In the genomic region with DNA sequence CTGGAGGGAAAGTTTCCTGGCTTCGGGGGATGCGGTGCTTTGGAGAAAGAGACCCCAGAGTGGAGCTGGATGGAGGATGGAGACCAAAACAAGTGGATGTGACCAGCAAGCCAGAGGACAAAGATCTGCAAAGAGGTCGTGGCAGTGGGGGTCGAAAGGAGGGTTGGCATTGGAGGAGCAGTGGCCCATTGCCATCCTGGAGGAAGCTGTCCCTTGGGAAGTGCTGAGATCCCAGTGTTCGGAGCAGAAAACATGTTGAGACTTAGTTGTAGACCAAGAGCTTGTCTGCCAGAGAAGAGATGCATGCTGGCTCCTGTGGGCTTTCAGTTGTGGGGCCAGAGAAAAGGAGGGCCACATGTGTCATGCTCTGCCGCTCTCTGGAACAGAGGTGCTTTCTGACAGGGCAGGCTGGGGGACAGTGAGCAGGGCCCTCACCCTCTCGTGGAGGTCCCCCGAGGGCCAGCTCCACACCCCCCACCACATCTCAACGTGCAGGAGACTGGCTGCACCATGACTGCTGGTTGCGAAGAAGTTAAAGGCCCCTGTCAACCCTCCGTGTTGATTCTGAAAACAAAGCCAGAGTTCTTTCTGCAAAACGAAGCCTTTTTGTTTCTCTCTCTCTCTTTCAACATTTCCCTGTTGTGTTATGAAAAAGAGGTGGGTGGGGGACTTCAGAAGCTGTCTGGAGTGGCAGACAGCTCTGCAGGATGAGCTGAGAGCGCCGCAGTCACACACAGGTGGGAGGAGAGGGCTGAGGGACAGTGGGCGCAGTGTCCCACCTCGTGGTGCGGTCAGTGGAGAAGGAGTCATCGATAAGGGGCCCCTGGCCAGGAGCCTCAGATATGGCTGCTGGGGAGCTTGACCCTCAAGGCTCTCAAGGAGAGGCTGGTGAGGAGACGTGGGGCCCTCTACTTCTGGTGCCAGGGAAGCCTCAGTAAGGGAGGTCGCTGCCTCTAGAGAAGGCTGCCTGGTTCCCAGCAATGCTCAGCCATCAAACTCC, we compare ENCODE assay signal across 1 cellular context.
TF ChIP-seq lines count a peak whose summit lies in the region.

No MANE protein-coding gene starts in this region.

TF ChIP-seq in HepG2, 621 proteins besides CTCF, POLR2A, EP300 and RAD21 (continued from another document):
- TF ChIP-seq SIX4 (CRISPR knock-in tag; IDR thresholded peaks at IDR 0.05) (no peak), PHF5A (CRISPR knock-in tag; IDR thresholded peaks at IDR 0.05; ENCODE audit: low read depth, unreplicated experiment) (no peak), RNF2 (conservative IDR thresholded peaks at IDR 0.05; ENCODE audit: low read depth) (no peak), ZNF546 (CRISPR knock-in tag; conservative IDR thresholded peaks at IDR 0.05) (no peak), TAF1 (CRISPR knock-in tag; IDR thresholded peaks at IDR 0.05) (no peak), RAD51 (IDR thresholded peaks at IDR 0.05; ENCODE audit: borderline replicate concordance) (no peak), ZNF382 (CRISPR knock-in tag; IDR thresholded peaks at IDR 0.05; ENCODE audit: borderline replicate concordance) (no peak), HDAC2 (CRISPR knock-in tag; IDR thresholded peaks at IDR 0.05) (no peak), ZNF782 (CRISPR knock-in tag; IDR thresholded peaks at IDR 0.05; ENCODE audit: borderline replicate concordance) (no peak), ZNF557 (CRISPR knock-in tag; IDR thresholded peaks at IDR 0.05) (no peak), TOPORS (CRISPR knock-in tag; IDR thresholded peaks at IDR 0.05) (no peak), SRF (IDR thresholded peaks at IDR 0.05; ENCODE audit: low read depth, low read length) (no peak)
- TF ChIP-seq, protein P1, sequence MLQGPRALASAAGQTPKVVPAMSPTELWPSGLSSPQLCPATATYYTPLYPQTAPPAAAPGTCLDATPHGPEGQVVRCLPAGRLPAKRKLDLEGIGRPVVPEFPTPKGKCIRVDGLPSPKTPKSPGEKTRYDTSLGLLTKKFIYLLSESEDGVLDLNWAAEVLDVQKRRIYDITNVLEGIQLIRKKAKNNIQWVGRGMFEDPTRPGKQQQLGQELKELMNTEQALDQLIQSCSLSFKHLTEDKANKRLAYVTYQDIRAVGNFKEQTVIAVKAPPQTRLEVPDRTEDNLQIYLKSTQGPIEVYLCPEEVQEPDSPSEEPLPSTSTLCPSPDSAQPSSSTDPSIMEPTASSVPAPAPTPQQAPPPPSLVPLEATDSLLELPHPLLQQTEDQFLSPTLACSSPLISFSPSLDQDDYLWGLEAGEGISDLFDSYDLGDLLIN (CRISPR knock-in tag; IDR thresholded peaks at IDR 0.05; ENCODE audit: borderline replicate concordance) = no peak
- TF ChIP-seq, protein P2, sequence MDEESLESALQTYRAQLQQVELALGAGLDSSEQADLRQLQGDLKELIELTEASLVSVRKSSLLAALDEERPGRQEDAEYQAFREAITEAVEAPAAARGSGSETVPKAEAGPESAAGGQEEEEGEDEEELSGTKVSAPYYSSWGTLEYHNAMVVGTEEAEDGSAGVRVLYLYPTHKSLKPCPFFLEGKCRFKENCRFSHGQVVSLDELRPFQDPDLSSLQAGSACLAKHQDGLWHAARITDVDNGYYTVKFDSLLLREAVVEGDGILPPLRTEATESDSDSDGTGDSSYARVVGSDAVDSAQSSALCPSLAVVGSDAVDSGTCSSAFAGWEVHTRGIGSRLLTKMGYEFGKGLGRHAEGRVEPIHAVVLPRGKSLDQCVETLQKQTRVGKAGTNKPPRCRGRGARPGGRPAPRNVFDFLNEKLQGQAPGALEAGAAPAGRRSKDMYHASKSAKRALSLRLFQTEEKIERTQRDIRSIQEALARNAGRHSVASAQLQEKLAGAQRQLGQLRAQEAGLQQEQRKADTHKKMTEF (CRISPR knock-in tag; IDR thresholded peaks at IDR 0.05) = no peak
